ENCODE assay signal across 22 cellular contexts in the genomic region with DNA sequence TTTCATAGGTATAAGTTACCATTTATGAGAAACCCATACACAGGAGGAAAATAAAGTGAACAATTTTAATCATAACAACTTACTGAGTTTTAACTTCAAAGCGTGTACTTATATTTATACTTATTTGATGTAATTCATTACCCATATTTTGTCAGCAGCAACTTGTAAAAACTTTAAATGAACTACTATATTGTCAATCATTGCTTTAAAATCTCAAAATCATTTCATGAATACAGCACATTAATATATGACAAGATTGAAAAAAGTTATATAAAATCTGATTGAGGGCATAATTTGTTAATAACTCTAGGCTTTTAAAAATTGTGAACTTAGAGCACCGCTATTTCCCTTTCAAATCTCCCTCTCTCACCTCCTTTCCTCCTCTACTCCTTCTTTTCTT.
DNase-seq lines count a peak whose midpoint lies in the region; ATAC-seq, FAIRE-seq and TF ChIP-seq lines count a peak whose summit lies in the region.
"Had no signal": no experiment of that assay in that cellular context is flagged by ENCODE, and none has a peak within 500 bp of the region (broad histone marks: within the 10 kb centered on the region; RNA-seq: fewer than 3 reads in every experiment).

No MANE protein-coding gene starts in this region.

- H3K27me3 Mint-ChIP-seq in neural crest cell (ENCODE audit: low read depth), result no peaks in the 10 kb centered on the region
- H3K27me3 Mint-ChIP-seq: B cell had no signal

- H3K4me3 ChIP-seq in HEK293 (ENCODE audit: low read depth, low read length) (no peak overlapping the region), transverse colon (no peak overlapping the region)
- H3K4me3 ChIP-seq: A549; BLaER1 treated with 17β-estradiol and CSF1 and Interleukin-3, amounts not matched to agents 10 nM and 100 nM had no signal

- in situ Hi-C loops in transverse colon (cut with MboI; ENCODE audit: low pct_ligation_motif_present in 1 of 4, low pct_unique_long_range_greater_than_20kb in 1 of 4, low sequenced_read_pairs in 3 of 4), result no loop called here

- intact Hi-C loops in transverse colon (cut with DNase I; ENCODE audit: low total_unique reads), result no loop called here
- intact Hi-C loops in Right ventricle myocardium superior (cut with DNase I), result no loop called here

- TF ChIP-seq CTCF in HEK293 (tag by site-specific recombination; IDR thresholded peaks at IDR 0.05), result no peak
- no peak for TF ChIP-seq CTCF in neural crest cell (conservative IDR thresholded peaks at IDR 0.05)
- no peak for TF ChIP-seq CTCF in transverse colon (IDR thresholded peaks at IDR 0.05)

- H3K9me3 Mint-ChIP-seq in neural crest cell, result no peaks in the 10 kb centered on the region
- H3K9me3 Mint-ChIP-seq: CD4-positive, alpha-beta T cell; CD8-positive, alpha-beta T cell had no signal

- no peaks in the 10 kb centered on the region for H3K36me3 ChIP-seq in HEK293 (ENCODE audit: control insufficient read depth in 2 of 2, insufficient read depth in 1 of 2, low read length in 2 of 2)
- H3K36me3 ChIP-seq in transverse colon, result no peaks in the 10 kb centered on the region
- H3K36me3 ChIP-seq: BLaER1 treated with 17β-estradiol and CSF1 and Interleukin-3, amounts not matched to agents 10 nM and 100 nM had no signal

- no peaks in the 10 kb centered on the region for H3K27me3 ChIP-seq in transverse colon
- H3K27me3 ChIP-seq: BLaER1 treated with 17β-estradiol and CSF1 and Interleukin-3, amounts not matched to agents 10 nM and 100 nM had no signal

- no peak for ATAC-seq in HG02840 (IDR thresholded peaks at IDR 0.05; ENCODE audit: low FRiP score, unreplicated experiment)
- no peak for ATAC-seq in Right ventricle myocardium superior (ENCODE audit: poor library complexity)
- ATAC-seq: A549; CD8-positive, alpha-beta T cell had no signal

- no peak for TF ChIP-seq EP300 in transverse colon (IDR thresholded peaks at IDR 0.05; ENCODE audit: low read depth)

- POLR2A ChIA-PET in HEK293 (lab: Yijun Ruan, JAX) (no interaction called here), HEK293T (lab: Yijun Ruan, JAX) (no interaction called here)

- H3K27ac ChIP-seq in HEK293 (ENCODE audit: extremely low read depth, low read depth, low read length) (no peak overlapping the region), transverse colon (peak overlapping the region; percentile 20 to 86 (median 52))
- H3K27ac ChIP-seq: A549; BLaER1 treated with 17β-estradiol and CSF1 and Interleukin-3, amounts not matched to agents 10 nM and 100 nM; C4-2B had no signal

- no peaks in the 10 kb centered on the region for H3K36me3 Mint-ChIP-seq in neural crest cell (ENCODE audit: low read depth)
- H3K36me3 Mint-ChIP-seq: CD8-positive, alpha-beta T cell had no signal

- peak; percentile 21 for FAIRE-seq in islet of Langerhans (lab: Jason Lieb, UNC)
- FAIRE-seq: A549, D721Med, G401.6, GM12891, GM19239 had no signal

- H3K4me3 Mint-ChIP-seq in neural crest cell, result no peak overlapping the region
- H3K4me3 Mint-ChIP-seq: B cell; CD4-positive, alpha-beta T cell; CD8-positive, alpha-beta T cell had no signal

- DNase-seq in neural crest cell (ENCODE audit: low read depth, low spot score) (no peak), transverse colon (no peak), Right ventricle myocardium superior (no peak), HEK293T (ENCODE audit: extremely low spot score) (no peak)
- DNase-seq: AML-193; Caco-2; Calu3; CD4-positive, alpha-beta T cell; CD8-positive, alpha-beta T cell; DMS79 treated with DMSO at 0.1 percent for 48 hours; GF-D8 had no signal

- peaks cover 52% of the 10 kb centered on the region for H3K4me1 ChIP-seq in HEK293 (ENCODE audit: control insufficient read depth, insufficient read depth, low read length)
- H3K4me1 ChIP-seq in transverse colon, result peaks cover 31 to 72% (median 52%) of the 10 kb centered on the region in 4 donors
- H3K4me1 ChIP-seq: BLaER1 treated with 17β-estradiol and CSF1 and Interleukin-3, amounts not matched to agents 10 nM and 100 nM had no signal

- peak overlapping the region; percentile 10 for H3K27ac Mint-ChIP-seq in neural crest cell (ENCODE audit: unreplicated experiment)
- H3K27ac Mint-ChIP-seq: B cell; CD4-positive, alpha-beta T cell; CD8-positive, alpha-beta T cell had no signal

- CTCF ChIA-PET in HEK293 (lab: Yijun Ruan, JAX) (no interaction called here), HEK293T (lab: Yijun Ruan, JAX) (interaction anchor here (0.5 kb wide), 1 partner anchor 28 kb away, joined by 3 read pairs; no protein-coding TSS in a partner anchor)

- H3K9me3 ChIP-seq in HEK293 (ENCODE audit: control insufficient read depth, insufficient read depth, low read depth, low read length) (no peaks in the 10 kb centered on the region), transverse colon (no peaks in the 10 kb centered on the region)
- H3K9me3 ChIP-seq: A549, Caco-2 had no signal

- 96% methylated on average over 2 of the region's 2 CpGs for WGBS in transverse colon (ENCODE audit: low coverage in 1 of 2), 2 donors

- H3K4me1 Mint-ChIP-seq in neural crest cell, result peaks cover 37% of the 10 kb centered on the region

- no peak for TF ChIP-seq POLR2A in transverse colon (IDR thresholded peaks at IDR 0.05)

TF ChIP-seq in HEK293, 187 proteins besides CTCF, POLR2A, EP300 and RAD21:
- TF ChIP-seq, protein P1, sequence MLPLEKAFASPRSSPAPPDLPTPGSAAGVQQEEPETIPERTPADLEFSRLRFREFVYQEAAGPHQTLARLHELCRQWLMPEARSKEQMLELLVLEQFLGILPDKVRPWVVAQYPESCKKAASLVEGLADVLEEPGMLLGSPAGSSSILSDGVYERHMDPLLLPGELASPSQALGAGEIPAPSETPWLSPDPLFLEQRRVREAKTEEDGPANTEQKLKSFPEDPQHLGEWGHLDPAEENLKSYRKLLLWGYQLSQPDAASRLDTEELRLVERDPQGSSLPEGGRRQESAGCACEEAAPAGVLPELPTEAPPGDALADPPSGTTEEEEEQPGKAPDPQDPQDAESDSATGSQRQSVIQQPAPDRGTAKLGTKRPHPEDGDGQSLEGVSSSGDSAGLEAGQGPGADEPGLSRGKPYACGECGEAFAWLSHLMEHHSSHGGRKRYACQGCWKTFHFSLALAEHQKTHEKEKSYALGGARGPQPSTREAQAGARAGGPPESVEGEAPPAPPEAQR (tag by site-specific recombination; IDR thresholded peaks at IDR 0.05), result no peak
- TF ChIP-seq ZNF404 (tag by site-specific recombination; IDR thresholded peaks at IDR 0.05) (no peak), ZNF664 (tag by site-specific recombination; IDR thresholded peaks at IDR 0.05) (peak; percentile 94)

TF ChIP-seq in HEK293T, 16 proteins besides CTCF, POLR2A, EP300 and RAD21:
- TF ChIP-seq, protein P2, sequence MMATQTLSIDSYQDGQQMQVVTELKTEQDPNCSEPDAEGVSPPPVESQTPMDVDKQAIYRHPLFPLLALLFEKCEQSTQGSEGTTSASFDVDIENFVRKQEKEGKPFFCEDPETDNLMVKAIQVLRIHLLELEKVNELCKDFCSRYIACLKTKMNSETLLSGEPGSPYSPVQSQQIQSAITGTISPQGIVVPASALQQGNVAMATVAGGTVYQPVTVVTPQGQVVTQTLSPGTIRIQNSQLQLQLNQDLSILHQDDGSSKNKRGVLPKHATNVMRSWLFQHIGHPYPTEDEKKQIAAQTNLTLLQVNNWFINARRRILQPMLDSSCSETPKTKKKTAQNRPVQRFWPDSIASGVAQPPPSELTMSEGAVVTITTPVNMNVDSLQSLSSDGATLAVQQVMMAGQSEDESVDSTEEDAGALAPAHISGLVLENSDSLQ (IDR thresholded peaks at IDR 0.05), result no peak
- TF ChIP-seq L3MBTL2 (conservative IDR thresholded peaks at IDR 0.05) (no peak), NFRKB (IDR thresholded peaks at IDR 0.05) (no peak), ARNT (IDR thresholded peaks at IDR 0.05) (no peak), FOXM1 (IDR thresholded peaks at IDR 0.05; ENCODE audit: borderline replicate concordance) (no peak), SP1 (IDR thresholded peaks at IDR 0.05) (no peak), HDGF (IDR thresholded peaks at IDR 0.05; ENCODE audit: borderline replicate concordance) (no peak), TARDBP (IDR thresholded peaks at IDR 0.05) (no peak)
TF ChIP-seq in HEK293T: peak in this region for 0.
